In genomic region chr1:110033421-110033820, GRCh38 we compare ENCODE assay signal across 1 cellular context.
TF ChIP-seq lines count a peak whose summit lies in the region.

No MANE protein-coding gene starts in this region.

TF ChIP-seq in WTC11, 78 proteins besides CTCF, POLR2A, EP300 and RAD21 (continued from another document):
- TF ChIP-seq ZNF532 (CRISPR knock-in tag; IDR thresholded peaks at IDR 0.05; ENCODE audit: borderline replicate concordance) (no peak), CBFB (CRISPR knock-in tag; IDR thresholded peaks at IDR 0.05; ENCODE audit: low read depth) (no peak), PRRX2 (CRISPR knock-in tag; IDR thresholded peaks at IDR 0.05) (no peak), MXD4 (CRISPR knock-in tag; IDR thresholded peaks at IDR 0.05; ENCODE audit: borderline replicate concordance) (no peak), ELF4 (CRISPR knock-in tag; IDR thresholded peaks at IDR 0.05; ENCODE audit: low read depth) (no peak), CREB1 (CRISPR knock-in tag; IDR thresholded peaks at IDR 0.05) (no peak), ZBTB21 (CRISPR knock-in tag; IDR thresholded peaks at IDR 0.05; ENCODE audit: borderline replicate concordance) (no peak), ARID4B (CRISPR knock-in tag; IDR thresholded peaks at IDR 0.05; ENCODE audit: borderline replicate concordance) (no peak), NFATC4 (CRISPR knock-in tag; IDR thresholded peaks at IDR 0.05) (no peak), TCF7 (CRISPR knock-in tag; IDR thresholded peaks at IDR 0.05; ENCODE audit: low read depth) (no peak), TEAD1 (CRISPR knock-in tag; IDR thresholded peaks at IDR 0.05) (no peak), HMGXB4 (CRISPR knock-in tag; IDR thresholded peaks at IDR 0.05) (no peak)
